15 cellular contexts compared by ENCODE assay signal in the genomic region with DNA sequence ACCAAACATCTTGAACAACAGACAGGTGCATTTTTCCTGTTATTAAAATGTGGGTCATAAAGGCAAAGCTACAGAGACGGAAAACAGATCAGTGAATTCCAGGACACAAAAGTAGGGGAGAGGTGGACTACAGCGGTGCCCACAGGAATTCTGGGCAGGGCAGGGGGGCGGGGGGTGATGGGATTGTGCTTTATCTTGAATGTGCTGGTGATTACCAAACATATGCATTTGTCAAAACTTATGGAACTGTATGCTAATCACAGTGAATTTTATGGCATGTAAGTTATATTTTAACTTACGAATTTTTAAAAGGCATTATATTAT.
"Had no signal": no experiment of that assay in that cellular context is flagged by ENCODE, and none has a peak within 500 bp of the region (broad histone marks: within the 10 kb centered on the region; RNA-seq: fewer than 3 reads in every experiment).

No MANE protein-coding gene starts in this region.

- H3K27ac ChIP-seq: adrenal gland, breast epithelium had no signal

- H3K4me1 ChIP-seq: adrenal gland, breast epithelium had no signal

- ATAC-seq: activated CD4-positive, alpha-beta T cell treated with anti-CD3 and anti-CD28 coated beads for 36 hours; activated CD8-positive, alpha-beta T cell treated with anti-CD3 and anti-CD28 coated beads for 36 hours; K562; T-helper 17 cell had no signal

- H3K9me3 ChIP-seq: adrenal gland, breast epithelium had no signal

- DNase-seq: activated CD4-positive, alpha-beta T cell treated with anti-CD3 and anti-CD28 coated beads for 36 hours; activated CD4-positive, alpha-beta T cell treated with anti-CD3 and anti-CD28 coated beads, Interleukin-2, amount 50 U/mL, for 1 hour; activated CD4-positive, CD25-positive, alpha-beta regulatory T cell; activated CD8-positive, alpha-beta memory T cell treated with anti-CD3 and anti-CD28 coated beads, Interleukin-2, amount 50 U/mL, for 4 hours; activated CD8-positive, alpha-beta T cell treated with anti-CD3 and anti-CD28 coated beads for 36 hours; activated naive CD4-positive, alpha-beta T cell treated with anti-CD3 and anti-CD28 coated beads, Interleukin-2, amount 50 U/mL, for 16 hours; activated naive CD8-positive, alpha-beta T cell treated with anti-CD3 and anti-CD28 coated beads, Interleukin-2, amount 10 ng/mL, durations not matched to agents 7 days and 5 days; activated T-cell treated with anti-CD3 and anti-CD28 coated beads, Interleukin-2, amount 50 U/mL, for 1 hour; adrenal gland; anterior cingulate cortex; Karpas-422; T-helper 17 cell; T-helper 9 cell had no signal

- H3K27me3 ChIP-seq: adrenal gland, breast epithelium had no signal

- H3K36me3 ChIP-seq: adrenal gland, breast epithelium had no signal

- H3K4me3 ChIP-seq: adrenal gland, breast epithelium, K562 had no signal
